Comparison of ENCODE assay signal across 2 cellular contexts in genomic region chr2:9570182-9571060, GRCh38.
TF ChIP-seq lines count a peak whose summit lies in the region.

No MANE protein-coding gene starts in this region.

TF ChIP-seq in SK-N-SH treated with all-trans-retinoic acid at 6 μM for 48 hours, 23 proteins besides CTCF, POLR2A, EP300 and RAD21:
- TF ChIP-seq SNAI2 (CRISPR knock-in tag; IDR thresholded peaks at IDR 0.05) (no peak), TSHZ2 (CRISPR knock-in tag; IDR thresholded peaks at IDR 0.05) (no peak), RARB (CRISPR knock-in tag; IDR thresholded peaks at IDR 0.05) (no peak), TCF4 (CRISPR knock-in tag; IDR thresholded peaks at IDR 0.05; ENCODE audit: borderline replicate concordance) (no peak), POU6F1 (CRISPR knock-in tag; IDR thresholded peaks at IDR 0.05; ENCODE audit: borderline replicate concordance, low read depth) (no peak)

TF ChIP-seq in SK-N-SH, 30 proteins besides CTCF, POLR2A, EP300 and RAD21:
- TF ChIP-seq EZH2phosphoT487 (IDR thresholded peaks at IDR 0.05; ENCODE audit: borderline replicate concordance, low read depth) (no peak), TAF1 (IDR thresholded peaks at IDR 0.05; ENCODE audit: borderline replicate concordance, low read depth, low read length) (no peak), MXI1 (IDR thresholded peaks at IDR 0.05; ENCODE audit: low read depth, low read length) (no peak), YY1 (IDR thresholded peaks at IDR 0.05; ENCODE audit: low read depth) (no peak), JUND (IDR thresholded peaks at IDR 0.05) (no peak), SIN3A (IDR thresholded peaks at IDR 0.05; ENCODE audit: borderline replicate concordance, low read depth, low read length) (no peak)
